In the genomic region with DNA sequence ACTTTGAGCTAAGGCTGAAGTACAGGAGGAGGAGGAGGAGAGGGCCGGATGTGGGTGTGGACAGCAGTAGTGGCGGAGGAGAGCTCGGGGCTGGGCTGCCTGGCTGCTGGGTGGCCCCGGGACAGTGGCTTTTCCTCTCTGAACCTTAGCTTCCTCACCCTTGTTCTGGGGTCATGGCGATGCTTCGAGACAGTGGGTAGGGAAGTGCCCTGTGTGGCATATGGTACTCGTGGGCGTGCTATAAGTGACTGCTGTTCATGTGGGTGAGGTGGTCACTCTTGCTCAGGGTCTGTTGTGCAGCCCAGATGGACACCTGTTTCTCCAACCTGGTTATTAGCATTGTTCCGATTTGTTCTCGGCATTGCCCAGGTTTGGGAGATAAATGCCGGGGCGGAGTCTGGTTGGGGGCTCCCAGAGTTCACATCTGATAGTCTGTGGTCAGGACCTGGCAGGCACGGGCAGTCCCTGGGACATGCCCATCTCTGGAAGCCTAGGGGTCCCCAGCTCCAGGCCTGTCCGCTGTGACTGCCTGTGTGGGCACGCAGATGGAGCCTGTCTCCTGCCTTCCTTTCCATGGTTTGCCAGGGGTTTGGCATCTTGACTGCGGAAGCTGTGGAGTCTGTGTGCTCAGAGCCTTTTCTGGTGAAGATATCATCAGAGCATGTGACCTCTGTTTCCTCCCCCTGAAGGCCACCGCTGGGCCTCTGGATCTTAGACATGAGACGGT, we compare ENCODE assay signal across 28 cellular contexts. TPM values are rescaled to one million over a fixed set of nuclear protein-coding genes. Genes with fewer than 3 reads are reported as not detected.
"Had no signal": no experiment of that assay in that cellular context is flagged by ENCODE, and none has a peak within 500 bp of the region (broad histone marks: within the 10 kb centered on the region; RNA-seq: fewer than 3 reads in every experiment).

No MANE protein-coding gene starts in this region.

- H3K4me3 Mint-ChIP-seq: activated naive CD4-positive, alpha-beta T cell treated with anti-CD3 and anti-CD28 coated beads for 36 hours; activated naive CD8-positive, alpha-beta T cell treated with anti-CD3 and anti-CD28 coated beads for 36 hours; activated T-helper 1 cell treated with anti-CD3 and anti-CD28 coated beads, Interleukin-12 subunit alpha, Interleukin-12 subunit beta, Interleukin-2, Interleukin-4 antibody, amounts not matched to agents 30 ng/mL and 10 ng/mL and 1 ng/mL, durations not matched to agents 14 hours and 24 hours and 36 hours; mesothelial cell of epicardium; naive thymus-derived CD4-positive, alpha-beta T cell; neural progenitor cell; stimulated activated effector memory CD8-positive, alpha-beta T cell treated with anti-CD3 and anti-CD28 coated beads, Interleukin-12 subunit alpha, Interleukin-12 subunit beta, amount 100 ng/mL, for 72 hours; stimulated activated naive CD8-positive, alpha-beta T cell treated with anti-CD3 and anti-CD28 coated beads, Interleukin-15, Interleukin-2, amounts not matched to agents 100 ng/mL and 50 ng/mL, for 24 hours; type B pancreatic cell had no signal

- ATAC-seq: activated CD4-positive, CD25-positive, alpha-beta regulatory T cell treated with anti-CD3 and anti-CD28 coated beads, Interleukin-2, amount 50 U/mL, for 24 hours; body of pancreas; left colon; naive thymus-derived CD4-positive, alpha-beta T cell; right lobe of liver; stimulated activated effector memory CD8-positive, alpha-beta T cell treated with anti-CD3 and anti-CD28 coated beads, Interleukin-12 subunit alpha, Interleukin-12 subunit beta, amount 100 ng/mL, for 72 hours had no signal

- H3K9me3 Mint-ChIP-seq: activated naive CD4-positive, alpha-beta T cell treated with anti-CD3 and anti-CD28 coated beads for 36 hours; activated naive CD8-positive, alpha-beta T cell treated with anti-CD3 and anti-CD28 coated beads for 36 hours; activated T-helper 1 cell treated with anti-CD3 and anti-CD28 coated beads, Interleukin-12 subunit alpha, Interleukin-12 subunit beta, Interleukin-2, Interleukin-4 antibody, amounts not matched to agents 30 ng/mL and 10 ng/mL and 1 ng/mL, durations not matched to agents 14 hours and 24 hours and 36 hours; mesothelial cell of epicardium; naive thymus-derived CD4-positive, alpha-beta T cell; neural progenitor cell; stimulated activated effector memory CD8-positive, alpha-beta T cell treated with anti-CD3 and anti-CD28 coated beads, Interleukin-12 subunit alpha, Interleukin-12 subunit beta, amount 100 ng/mL, for 72 hours; stimulated activated naive CD8-positive, alpha-beta T cell treated with anti-CD3 and anti-CD28 coated beads, Interleukin-15, Interleukin-2, amounts not matched to agents 100 ng/mL and 50 ng/mL, for 24 hours; type B pancreatic cell had no signal

- DNase-seq: activated CD4-positive, alpha-beta T cell treated with anti-CD3 and anti-CD28 coated beads for 48 hours; activated CD4-positive, alpha-beta T cell treated with anti-CD3 and anti-CD28 coated beads, Interleukin-2, amount 50 U/mL, for 48 hours; activated CD8-positive, alpha-beta memory T cell treated with anti-CD3 and anti-CD28 coated beads for 24 hours; activated effector memory CD4-positive, alpha-beta T cell treated with anti-CD3 and anti-CD28 coated beads, Interleukin-2, amount 50 U/mL, for 16 hours; activated naive CD4-positive, alpha-beta T cell treated with anti-CD3 and anti-CD28 coated beads for 36 hours; activated naive CD8-positive, alpha-beta T cell treated with anti-CD3 and anti-CD28 coated beads for 36 hours; activated T-cell treated with anti-CD3 and anti-CD28 coated beads, Interleukin-2, amount 50 U/mL, for 1 hour; adrenal gland; effector memory CD4-positive, alpha-beta T cell; hippocampal formation; naive thymus-derived CD4-positive, alpha-beta T cell; stimulated activated CD4-positive, alpha-beta T cell treated with anti-CD3 and anti-CD28 coated beads, Interleukin-4, amount 100 ng/mL, for 24 hours had no signal

- H3K36me3 Mint-ChIP-seq: activated naive CD8-positive, alpha-beta T cell treated with anti-CD3 and anti-CD28 coated beads for 36 hours; mesothelial cell of epicardium; naive thymus-derived CD4-positive, alpha-beta T cell; neural progenitor cell; stimulated activated effector memory CD8-positive, alpha-beta T cell treated with anti-CD3 and anti-CD28 coated beads, Interleukin-12 subunit alpha, Interleukin-12 subunit beta, amount 100 ng/mL, for 72 hours; type B pancreatic cell had no signal

- H3K4me1 Mint-ChIP-seq: activated naive CD8-positive, alpha-beta T cell treated with anti-CD3 and anti-CD28 coated beads for 36 hours; stimulated activated effector memory CD8-positive, alpha-beta T cell treated with anti-CD3 and anti-CD28 coated beads, Interleukin-12 subunit alpha, Interleukin-12 subunit beta, amount 100 ng/mL, for 72 hours had no signal

- H3K27ac Mint-ChIP-seq: activated naive CD4-positive, alpha-beta T cell treated with anti-CD3 and anti-CD28 coated beads for 36 hours; activated naive CD8-positive, alpha-beta T cell treated with anti-CD3 and anti-CD28 coated beads for 36 hours; activated T-helper 1 cell treated with anti-CD3 and anti-CD28 coated beads, Interleukin-12 subunit alpha, Interleukin-12 subunit beta, Interleukin-2, Interleukin-4 antibody, amounts not matched to agents 30 ng/mL and 10 ng/mL and 1 ng/mL, durations not matched to agents 14 hours and 24 hours and 36 hours; mesothelial cell of epicardium; naive thymus-derived CD4-positive, alpha-beta T cell; neural progenitor cell; progenitor cell of endocrine pancreas; stimulated activated effector memory CD8-positive, alpha-beta T cell treated with anti-CD3 and anti-CD28 coated beads, Interleukin-12 subunit alpha, Interleukin-12 subunit beta, amount 100 ng/mL, for 72 hours; stimulated activated naive CD8-positive, alpha-beta T cell treated with anti-CD3 and anti-CD28 coated beads, Interleukin-15, Interleukin-2, amounts not matched to agents 100 ng/mL and 50 ng/mL, for 24 hours; type B pancreatic cell had no signal

RNA-seq across cellular contexts. Expression of a gene that starts 4.9 kb away (rescaled TPM):
- total RNA-seq: activated naive CD4-positive, alpha-beta T cell treated with anti-CD3 and anti-CD28 coated beads for 36 hours; activated naive CD8-positive, alpha-beta T cell treated with anti-CD3 and anti-CD28 coated beads for 36 hours; activated T-helper 1 cell treated with anti-CD3 and anti-CD28 coated beads, Interleukin-12 subunit alpha, Interleukin-12 subunit beta, Interleukin-2, Interleukin-4 antibody, amounts not matched to agents 30 ng/mL and 10 ng/mL and 1 ng/mL, durations not matched to agents 14 hours and 24 hours and 36 hours; naive thymus-derived CD4-positive, alpha-beta T cell; T-helper 1 cell treated with Interleukin-12 subunit alpha and Interleukin-12 subunit beta and Interleukin-4 antibody, amounts not matched to agents 30 ng/mL and 1 ng/mL, for 36 hours had no signal

RNA-seq across cellular contexts. Expression of a gene that starts 7.4 kb away (rescaled TPM):
- total RNA-seq: activated naive CD4-positive, alpha-beta T cell treated with anti-CD3 and anti-CD28 coated beads for 36 hours; activated naive CD8-positive, alpha-beta T cell treated with anti-CD3 and anti-CD28 coated beads for 36 hours; activated T-helper 1 cell treated with anti-CD3 and anti-CD28 coated beads, Interleukin-12 subunit alpha, Interleukin-12 subunit beta, Interleukin-2, Interleukin-4 antibody, amounts not matched to agents 30 ng/mL and 10 ng/mL and 1 ng/mL, durations not matched to agents 14 hours and 24 hours and 36 hours; body of pancreas; epithelial cell of proximal tubule; liver; naive thymus-derived CD4-positive, alpha-beta T cell; renal cortical epithelial cell; right lobe of liver; subcutaneous adipose tissue; T-helper 1 cell treated with Interleukin-12 subunit alpha and Interleukin-12 subunit beta and Interleukin-4 antibody, amounts not matched to agents 30 ng/mL and 1 ng/mL, for 36 hours had no signal
